In the genomic region with DNA sequence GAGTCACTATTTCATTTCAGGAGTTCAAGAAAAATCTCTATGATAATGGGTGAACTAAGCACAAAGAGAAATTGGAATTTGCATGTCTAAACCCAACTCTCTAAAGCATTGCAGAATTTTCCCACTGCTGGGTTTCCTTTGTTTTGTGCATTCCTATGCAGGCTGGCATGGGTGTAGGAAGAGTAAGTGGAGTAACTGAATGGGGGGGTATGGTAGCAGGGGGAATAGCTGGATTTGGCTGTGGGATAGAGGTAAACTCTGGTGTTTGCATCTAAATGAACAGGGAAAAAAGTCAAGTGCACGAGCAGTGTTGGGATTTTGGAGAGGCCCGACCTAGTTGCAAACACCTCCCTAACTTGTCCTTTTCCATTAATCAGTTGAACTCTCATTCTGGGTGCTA, we compare ENCODE assay signal across 1 cellular context.
TF ChIP-seq lines count a peak whose summit lies in the region.

No MANE protein-coding gene starts in this region.

TF ChIP-seq in H1, 55 proteins besides CTCF, POLR2A, EP300 and RAD21 (continued from another document):
- TF ChIP-seq, protein P1, sequence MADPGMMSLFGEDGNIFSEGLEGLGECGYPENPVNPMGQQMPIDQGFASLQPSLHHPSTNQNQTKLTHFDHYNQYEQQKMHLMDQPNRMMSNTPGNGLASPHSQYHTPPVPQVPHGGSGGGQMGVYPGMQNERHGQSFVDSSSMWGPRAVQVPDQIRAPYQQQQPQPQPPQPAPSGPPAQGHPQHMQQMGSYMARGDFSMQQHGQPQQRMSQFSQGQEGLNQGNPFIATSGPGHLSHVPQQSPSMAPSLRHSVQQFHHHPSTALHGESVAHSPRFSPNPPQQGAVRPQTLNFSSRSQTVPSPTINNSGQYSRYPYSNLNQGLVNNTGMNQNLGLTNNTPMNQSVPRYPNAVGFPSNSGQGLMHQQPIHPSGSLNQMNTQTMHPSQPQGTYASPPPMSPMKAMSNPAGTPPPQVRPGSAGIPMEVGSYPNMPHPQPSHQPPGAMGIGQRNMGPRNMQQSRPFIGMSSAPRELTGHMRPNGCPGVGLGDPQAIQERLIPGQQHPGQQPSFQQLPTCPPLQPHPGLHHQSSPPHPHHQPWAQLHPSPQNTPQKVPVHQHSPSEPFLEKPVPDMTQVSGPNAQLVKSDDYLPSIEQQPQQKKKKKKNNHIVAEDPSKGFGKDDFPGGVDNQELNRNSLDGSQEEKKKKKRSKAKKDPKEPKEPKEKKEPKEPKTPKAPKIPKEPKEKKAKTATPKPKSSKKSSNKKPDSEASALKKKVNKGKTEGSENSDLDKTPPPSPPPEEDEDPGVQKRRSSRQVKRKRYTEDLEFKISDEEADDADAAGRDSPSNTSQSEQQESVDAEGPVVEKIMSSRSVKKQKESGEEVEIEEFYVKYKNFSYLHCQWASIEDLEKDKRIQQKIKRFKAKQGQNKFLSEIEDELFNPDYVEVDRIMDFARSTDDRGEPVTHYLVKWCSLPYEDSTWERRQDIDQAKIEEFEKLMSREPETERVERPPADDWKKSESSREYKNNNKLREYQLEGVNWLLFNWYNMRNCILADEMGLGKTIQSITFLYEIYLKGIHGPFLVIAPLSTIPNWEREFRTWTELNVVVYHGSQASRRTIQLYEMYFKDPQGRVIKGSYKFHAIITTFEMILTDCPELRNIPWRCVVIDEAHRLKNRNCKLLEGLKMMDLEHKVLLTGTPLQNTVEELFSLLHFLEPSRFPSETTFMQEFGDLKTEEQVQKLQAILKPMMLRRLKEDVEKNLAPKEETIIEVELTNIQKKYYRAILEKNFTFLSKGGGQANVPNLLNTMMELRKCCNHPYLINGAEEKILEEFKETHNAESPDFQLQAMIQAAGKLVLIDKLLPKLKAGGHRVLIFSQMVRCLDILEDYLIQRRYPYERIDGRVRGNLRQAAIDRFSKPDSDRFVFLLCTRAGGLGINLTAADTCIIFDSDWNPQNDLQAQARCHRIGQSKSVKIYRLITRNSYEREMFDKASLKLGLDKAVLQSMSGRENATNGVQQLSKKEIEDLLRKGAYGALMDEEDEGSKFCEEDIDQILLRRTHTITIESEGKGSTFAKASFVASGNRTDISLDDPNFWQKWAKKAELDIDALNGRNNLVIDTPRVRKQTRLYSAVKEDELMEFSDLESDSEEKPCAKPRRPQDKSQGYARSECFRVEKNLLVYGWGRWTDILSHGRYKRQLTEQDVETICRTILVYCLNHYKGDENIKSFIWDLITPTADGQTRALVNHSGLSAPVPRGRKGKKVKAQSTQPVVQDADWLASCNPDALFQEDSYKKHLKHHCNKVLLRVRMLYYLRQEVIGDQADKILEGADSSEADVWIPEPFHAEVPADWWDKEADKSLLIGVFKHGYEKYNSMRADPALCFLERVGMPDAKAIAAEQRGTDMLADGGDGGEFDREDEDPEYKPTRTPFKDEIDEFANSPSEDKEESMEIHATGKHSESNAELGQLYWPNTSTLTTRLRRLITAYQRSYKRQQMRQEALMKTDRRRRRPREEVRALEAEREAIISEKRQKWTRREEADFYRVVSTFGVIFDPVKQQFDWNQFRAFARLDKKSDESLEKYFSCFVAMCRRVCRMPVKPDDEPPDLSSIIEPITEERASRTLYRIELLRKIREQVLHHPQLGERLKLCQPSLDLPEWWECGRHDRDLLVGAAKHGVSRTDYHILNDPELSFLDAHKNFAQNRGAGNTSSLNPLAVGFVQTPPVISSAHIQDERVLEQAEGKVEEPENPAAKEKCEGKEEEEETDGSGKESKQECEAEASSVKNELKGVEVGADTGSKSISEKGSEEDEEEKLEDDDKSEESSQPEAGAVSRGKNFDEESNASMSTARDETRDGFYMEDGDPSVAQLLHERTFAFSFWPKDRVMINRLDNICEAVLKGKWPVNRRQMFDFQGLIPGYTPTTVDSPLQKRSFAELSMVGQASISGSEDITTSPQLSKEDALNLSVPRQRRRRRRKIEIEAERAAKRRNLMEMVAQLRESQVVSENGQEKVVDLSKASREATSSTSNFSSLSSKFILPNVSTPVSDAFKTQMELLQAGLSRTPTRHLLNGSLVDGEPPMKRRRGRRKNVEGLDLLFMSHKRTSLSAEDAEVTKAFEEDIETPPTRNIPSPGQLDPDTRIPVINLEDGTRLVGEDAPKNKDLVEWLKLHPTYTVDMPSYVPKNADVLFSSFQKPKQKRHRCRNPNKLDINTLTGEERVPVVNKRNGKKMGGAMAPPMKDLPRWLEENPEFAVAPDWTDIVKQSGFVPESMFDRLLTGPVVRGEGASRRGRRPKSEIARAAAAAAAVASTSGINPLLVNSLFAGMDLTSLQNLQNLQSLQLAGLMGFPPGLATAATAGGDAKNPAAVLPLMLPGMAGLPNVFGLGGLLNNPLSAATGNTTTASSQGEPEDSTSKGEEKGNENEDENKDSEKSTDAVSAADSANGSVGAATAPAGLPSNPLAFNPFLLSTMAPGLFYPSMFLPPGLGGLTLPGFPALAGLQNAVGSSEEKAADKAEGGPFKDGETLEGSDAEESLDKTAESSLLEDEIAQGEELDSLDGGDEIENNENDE (IDR thresholded peaks at IDR 0.05; ENCODE audit: insufficient replicate concordance, low read length): no peak
- TF ChIP-seq HDAC2 (IDR thresholded peaks at IDR 0.05; ENCODE audit: borderline replicate concordance in 1 of 2, low read depth in 2 of 2, low read length in 2 of 2): peak in 1 of 2 experiments; percentile 92; a peak in 1 of 4 replicates
- TF ChIP-seq SP1 (IDR thresholded peaks at IDR 0.05; ENCODE audit: low read depth, low read length): peak; percentile 80
- TF ChIP-seq TEAD4 (IDR thresholded peaks at IDR 0.05; ENCODE audit: low read depth, low read length): peak; percentile 84
- TF ChIP-seq SP4 (IDR thresholded peaks at IDR 0.05; ENCODE audit: low read length): no peak
- TF ChIP-seq TCF12 (IDR thresholded peaks at IDR 0.05; ENCODE audit: low read depth, low read length): 0 out of 2 replicates have a peak, but pooled peaks have one; percentile 7
- TF ChIP-seq CBX8 (IDR thresholded peaks at IDR 0.05; ENCODE audit: borderline replicate concordance, low read depth, low read length): no peak
- TF ChIP-seq, protein P2, sequence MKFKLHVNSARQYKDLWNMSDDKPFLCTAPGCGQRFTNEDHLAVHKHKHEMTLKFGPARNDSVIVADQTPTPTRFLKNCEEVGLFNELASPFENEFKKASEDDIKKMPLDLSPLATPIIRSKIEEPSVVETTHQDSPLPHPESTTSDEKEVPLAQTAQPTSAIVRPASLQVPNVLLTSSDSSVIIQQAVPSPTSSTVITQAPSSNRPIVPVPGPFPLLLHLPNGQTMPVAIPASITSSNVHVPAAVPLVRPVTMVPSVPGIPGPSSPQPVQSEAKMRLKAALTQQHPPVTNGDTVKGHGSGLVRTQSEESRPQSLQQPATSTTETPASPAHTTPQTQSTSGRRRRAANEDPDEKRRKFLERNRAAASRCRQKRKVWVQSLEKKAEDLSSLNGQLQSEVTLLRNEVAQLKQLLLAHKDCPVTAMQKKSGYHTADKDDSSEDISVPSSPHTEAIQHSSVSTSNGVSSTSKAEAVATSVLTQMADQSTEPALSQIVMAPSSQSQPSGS (IDR thresholded peaks at IDR 0.05; ENCODE audit: low read length): 0 out of 2 replicates have a peak, but pooled peaks have one; percentile 28
- TF ChIP-seq SIN3A (conservative IDR thresholded peaks at IDR 0.05 in 1 of 2, IDR thresholded peaks at IDR 0.05 in 1 of 2; ENCODE audit: low read depth in 1 of 2, low read length in 2 of 2): no peak
- TF ChIP-seq YY1 (IDR thresholded peaks at IDR 0.05; ENCODE audit: low read depth, low read length): peak; percentile 83
TF ChIP-seq in H1: peak in this region for 8.
